Comparison of ENCODE assay signal across 16 cellular contexts in the genomic region with DNA sequence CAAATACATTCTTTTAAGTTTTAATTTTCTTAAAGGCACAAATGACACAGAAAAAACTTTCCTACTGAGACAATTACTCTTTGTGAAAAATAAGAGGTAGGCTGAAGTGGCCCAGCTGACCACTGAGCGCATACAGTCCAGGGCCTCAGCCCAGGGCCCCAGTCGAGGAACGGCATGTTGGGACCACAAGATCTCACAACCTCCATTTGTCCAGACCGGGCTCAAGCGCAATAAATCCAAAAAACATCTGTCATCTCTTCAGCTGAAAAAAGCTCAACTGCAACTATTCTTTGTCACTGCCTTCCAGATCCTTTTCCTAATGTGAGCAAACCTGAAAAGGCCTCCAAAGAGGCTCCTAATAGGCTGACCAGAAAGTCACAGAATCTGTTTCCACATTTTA.
"Had no signal": no experiment of that assay in that cellular context is flagged by ENCODE, and none has a peak within 500 bp of the region (broad histone marks: within the 10 kb centered on the region; RNA-seq: fewer than 3 reads in every experiment).

No MANE protein-coding gene starts in this region.

- H3K4me3 Mint-ChIP-seq: effector memory CD8-positive, alpha-beta T cell; naive B cell; stimulated activated naive CD8-positive, alpha-beta T cell treated with anti-CD3 and anti-CD28 coated beads, Interleukin-15, Interleukin-2, amounts not matched to agents 100 ng/mL and 50 ng/mL, for 24 hours had no signal

- H3K27me3 ChIP-seq: adrenal gland had no signal

- H3K27ac ChIP-seq: adrenal gland, lower lobe of right lung had no signal

- H3K27me3 Mint-ChIP-seq: effector memory CD8-positive, alpha-beta T cell; naive B cell; stimulated activated naive CD8-positive, alpha-beta T cell treated with anti-CD3 and anti-CD28 coated beads, Interleukin-15, Interleukin-2, amounts not matched to agents 100 ng/mL and 50 ng/mL, for 24 hours had no signal

- H3K27ac Mint-ChIP-seq: effector memory CD8-positive, alpha-beta T cell; stimulated activated naive CD8-positive, alpha-beta T cell treated with anti-CD3 and anti-CD28 coated beads, Interleukin-15, Interleukin-2, amounts not matched to agents 100 ng/mL and 50 ng/mL, for 24 hours had no signal

- DNase-seq: activated naive CD4-positive, alpha-beta T cell treated with anti-CD3 and anti-CD28 coated beads, Interleukin-2, amount 50 U/mL, for 16 hours; activated T-cell treated with anti-CD3 and anti-CD28 coated beads, Interleukin-2, amount 50 U/mL, for 1 hour; adrenal gland; caudate nucleus; cortex of kidney; effector memory CD8-positive, alpha-beta T cell; erythroblast; glutamatergic neuron; immature natural killer cell; left cardiac atrium; lower lobe of right lung; naive B cell; occipital lobe; stimulated activated CD4-positive, alpha-beta T cell treated with anti-CD3 and anti-CD28 coated beads, Interleukin-2, amount 100 ng/mL, for 48 hours; T-helper 2 cell had no signal

- H3K9me3 Mint-ChIP-seq: effector memory CD8-positive, alpha-beta T cell; immature natural killer cell; stimulated activated naive CD8-positive, alpha-beta T cell treated with anti-CD3 and anti-CD28 coated beads, Interleukin-15, Interleukin-2, amounts not matched to agents 100 ng/mL and 50 ng/mL, for 24 hours had no signal

- H3K4me3 ChIP-seq: adrenal gland, lower lobe of right lung had no signal

- ATAC-seq: effector memory CD8-positive, alpha-beta T cell; left cardiac atrium; lower lobe of right lung had no signal

- H3K36me3 Mint-ChIP-seq: immature natural killer cell had no signal

- H3K9me3 ChIP-seq: adrenal gland, lower lobe of right lung had no signal

- H3K36me3 ChIP-seq: adrenal gland, lower lobe of right lung had no signal
